ENCODE assay signal across 24 cellular contexts in genomic region chr2:105682401-105682800, GRCh38.
DNase-seq lines count a peak whose midpoint lies in the region; ATAC-seq and TF ChIP-seq lines count a peak whose summit lies in the region.
"Had no signal": no experiment of that assay in that cellular context is flagged by ENCODE, and none has a peak within 500 bp of the region (broad histone marks: within the 10 kb centered on the region; RNA-seq: fewer than 3 reads in every experiment).

No MANE protein-coding gene starts in this region.

- no peaks in the 10 kb centered on the region for H3K36me3 ChIP-seq in heart left ventricle
- H3K36me3 ChIP-seq: BE2C, MG63, Peyer's patch, SJCRH30 had no signal

- H3K9me3 ChIP-seq in heart left ventricle, result no peaks in the 10 kb centered on the region
- H3K9me3 ChIP-seq: A549, BE2C, MG63, Peyer's patch, SJCRH30 had no signal

- ATAC-seq in HG03039 (IDR thresholded peaks at IDR 0.05; ENCODE audit: unreplicated experiment), result no peak
- ATAC-seq in heart left ventricle, result no peak
- ATAC-seq: A549, HepG2, K562 had no signal

- H3K27ac ChIP-seq in heart left ventricle, result no peak overlapping the region
- H3K27ac ChIP-seq: A549, HL-60, Peyer's patch, SJCRH30 had no signal

- H3K27me3 ChIP-seq in heart left ventricle, result no peaks in the 10 kb centered on the region
- H3K27me3 ChIP-seq: BE2C, Peyer's patch, SJCRH30 had no signal

- H3K4me3 ChIP-seq in heart left ventricle, result no peak overlapping the region
- H3K4me3 ChIP-seq: A549, K562, MG63, Peyer's patch, SJCRH30 had no signal

- no peaks in the 10 kb centered on the region for H3K4me1 ChIP-seq in heart left ventricle
- H3K4me1 ChIP-seq: A549, BE2C, Peyer's patch had no signal

- no peak overlapping the region for H3K27ac Mint-ChIP-seq in glutamatergic neuron (ENCODE audit: unreplicated experiment)
- no peak overlapping the region for H3K27ac Mint-ChIP-seq in activated CD4-positive, alpha-beta memory T cell treated with anti-CD3 and anti-CD28 coated beads, Interleukin-2, amount 10 ng/mL, durations not matched to agents 7 days and 5 days

- POLR2A ChIA-PET in activated CD4-positive, alpha-beta memory T cell treated with anti-CD3 and anti-CD28 coated beads, Interleukin-2, amount 10 ng/mL, durations not matched to agents 7 days and 5 days (lab: Charles Lee), result no interaction called here

- H3K36me3 Mint-ChIP-seq in glutamatergic neuron (ENCODE audit: unreplicated experiment), result no peaks in the 10 kb centered on the region
- no peaks in the 10 kb centered on the region for H3K36me3 Mint-ChIP-seq in activated CD4-positive, alpha-beta memory T cell treated with anti-CD3 and anti-CD28 coated beads, Interleukin-2, amount 10 ng/mL, durations not matched to agents 7 days and 5 days (ENCODE audit: low read depth)

- DNase-seq in NCI-H2107 (lab: John Stamatoyannopoulos, UW), result peak; percentile 24
- DNase-seq in SW480 (ENCODE audit: low spot score), result peak; percentile 52
- peak; percentile 51 for DNase-seq in globus pallidus (ENCODE audit: low spot score)
- peak; percentile 85 for DNase-seq in pons (ENCODE audit: low spot score)
- no peak for DNase-seq in heart left ventricle
- no peak for DNase-seq in glutamatergic neuron
- no peak for DNase-seq in activated CD4-positive, alpha-beta memory T cell treated with anti-CD3 and anti-CD28 coated beads, Interleukin-2, amount 10 ng/mL, durations not matched to agents 7 days and 5 days
- DNase-seq: BE2C; DMS79 treated with DMSO at 0.1 percent for 48 hours; H7; MG63; NCI-H1417; NCI-H1694 treated with DMSO at 0.1 percent for 48 hours; NCI-H2227 treated with DMSO at 0.1 percent for 48 hours; NCI-H510A; NCI-H774; NK-92 treated with Interleukin-12 subunit alpha and Interleukin-12 subunit beta, amount 100 ng/mL, for 24 hours; Peyer's patch had no signal

- no peaks in the 10 kb centered on the region for H3K4me1 Mint-ChIP-seq in glutamatergic neuron (ENCODE audit: low read depth, unreplicated experiment)
- peaks cover 11% of the 10 kb centered on the region for H3K4me1 Mint-ChIP-seq in activated CD4-positive, alpha-beta memory T cell treated with anti-CD3 and anti-CD28 coated beads, Interleukin-2, amount 10 ng/mL, durations not matched to agents 7 days and 5 days

- H3K4me3 Mint-ChIP-seq in glutamatergic neuron (ENCODE audit: unreplicated experiment), result no peak overlapping the region
- H3K4me3 Mint-ChIP-seq in activated CD4-positive, alpha-beta memory T cell treated with anti-CD3 and anti-CD28 coated beads, Interleukin-2, amount 10 ng/mL, durations not matched to agents 7 days and 5 days, result no peak overlapping the region

- H3K9me3 Mint-ChIP-seq in glutamatergic neuron (ENCODE audit: unreplicated experiment), result peaks cover 2% of the 10 kb centered on the region
- no peaks in the 10 kb centered on the region for H3K9me3 Mint-ChIP-seq in activated CD4-positive, alpha-beta memory T cell treated with anti-CD3 and anti-CD28 coated beads, Interleukin-2, amount 10 ng/mL, durations not matched to agents 7 days and 5 days

- TF ChIP-seq POLR2A in heart left ventricle (IDR thresholded peaks at IDR 0.05), result no peak

- intact Hi-C loops in heart left ventricle (cut with DNase I), result no loop called here

- H3K27me3 Mint-ChIP-seq in glutamatergic neuron (ENCODE audit: unreplicated experiment), result no peaks in the 10 kb centered on the region
- peaks cover 4% of the 10 kb centered on the region for H3K27me3 Mint-ChIP-seq in activated CD4-positive, alpha-beta memory T cell treated with anti-CD3 and anti-CD28 coated beads, Interleukin-2, amount 10 ng/mL, durations not matched to agents 7 days and 5 days

- CTCF ChIA-PET in activated CD4-positive, alpha-beta memory T cell treated with anti-CD3 and anti-CD28 coated beads, Interleukin-2, amount 10 ng/mL, durations not matched to agents 7 days and 5 days (lab: Charles Lee), result no interaction called here

- 89 to 93% (median 90%) methylated on average over 6 of the region's 6 CpGs for WGBS in heart left ventricle, 4 donors

- no peak for TF ChIP-seq CTCF in heart left ventricle (IDR thresholded peaks at IDR 0.05)
- no peak for TF ChIP-seq CTCF in glutamatergic neuron (IDR thresholded peaks at IDR 0.05; ENCODE audit: partially characterized antibody, unreplicated experiment)

Comparison
In these comparisons a context has a peak if more than half of its experiments do, and no peak if none do; other contexts are left out.
1. DNase-seq: peak in NCI-H2107 (single experiment), SW480 (single experiment), globus pallidus (single experiment) and pons (single experiment); none in heart left ventricle (0 of 5), glutamatergic neuron (single experiment) and activated CD4-positive, alpha-beta memory T cell treated with anti-CD3 and anti-CD28 coated beads, Interleukin-2, amount 10 ng/mL, durations not matched to agents 7 days and 5 days (single experiment).